In the genomic region with DNA sequence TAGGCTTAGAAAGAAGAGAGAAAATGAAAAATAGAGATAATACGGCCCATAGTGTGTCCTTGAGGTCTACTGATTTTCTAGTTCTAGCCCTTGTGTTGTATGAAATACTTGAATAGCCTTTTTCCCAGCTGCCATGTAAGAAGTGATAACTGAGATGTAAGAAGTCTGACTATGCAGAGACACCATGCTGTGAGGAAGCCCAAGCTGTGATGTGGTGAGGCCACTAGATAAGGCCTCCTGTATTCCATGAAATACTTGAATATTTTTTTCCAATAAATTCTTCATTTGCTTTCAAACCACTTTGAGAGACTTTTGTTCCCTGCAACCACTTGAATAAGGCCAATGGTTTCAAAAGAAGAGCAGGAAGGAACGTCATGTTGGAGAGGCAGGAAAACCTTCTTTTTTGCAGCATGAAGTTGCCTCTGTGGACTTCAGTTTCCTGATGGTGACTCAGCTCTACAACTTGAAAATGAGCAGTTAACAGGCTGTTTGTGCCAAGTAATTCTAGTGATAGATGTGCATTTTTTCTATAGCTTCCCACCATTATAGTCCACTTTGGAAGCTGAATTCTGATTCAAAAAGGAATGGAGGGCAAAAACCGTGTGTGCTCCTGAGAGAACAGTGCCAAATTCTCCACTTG, we compare ENCODE assay signal across 14 cellular contexts. TPM values are rescaled to one million over a fixed set of nuclear protein-coding genes. Genes with fewer than 3 reads are reported as not detected.
"Had no signal": no experiment of that assay in that cellular context is flagged by ENCODE, and none has a peak within 500 bp of the region (broad histone marks: within the 10 kb centered on the region; RNA-seq: fewer than 3 reads in every experiment).

No MANE protein-coding gene starts in this region.

- H3K27ac Mint-ChIP-seq: activated B cell treated with CpG ODN at 0.5 μM for 24 hours; activated naive CD4-positive, alpha-beta T cell treated with anti-CD3 and anti-CD28 coated beads, Interleukin-2, amount 50 U/mL, for 24 hours; activated T-helper 2 cell treated with anti-CD3 and anti-CD28 coated beads, Interferon-gamma antibody, Interleukin-2, Interleukin-4, amounts not matched to agents 10 μg/mL and 5 μg/mL and 100 μg/mL, durations not matched to agents 14 hours and 24 hours and 36 hours; naive thymus-derived CD4-positive, alpha-beta T cell; T-helper 17 cell had no signal

- ATAC-seq: naive thymus-derived CD4-positive, alpha-beta T cell; T-helper 17 cell had no signal

- H3K4me3 Mint-ChIP-seq: activated B cell treated with CpG ODN at 0.5 μM for 24 hours; activated naive CD4-positive, alpha-beta T cell treated with anti-CD3 and anti-CD28 coated beads, Interleukin-2, amount 50 U/mL, for 24 hours; naive thymus-derived CD4-positive, alpha-beta T cell; T-helper 17 cell had no signal

- H3K4me3 ChIP-seq: lung, stomach had no signal

- DNase-seq: activated B cell treated with CpG ODN at 0.5 μM for 24 hours; activated CD4-positive, alpha-beta T cell treated with anti-CD3 and anti-CD28 coated beads, Interleukin-2, amount 50 U/mL, for 1 hour; amniotic stem cell; effector CD4-positive, alpha-beta T cell; hippocampal formation; naive thymus-derived CD4-positive, alpha-beta T cell; stimulated activated CD4-positive, alpha-beta T cell treated with anti-CD3 and anti-CD28 coated beads, Interleukin-15, amount 100 ng/mL, for 24 hours; stimulated activated CD4-positive, alpha-beta T cell treated with anti-CD3 and anti-CD28 coated beads, Interleukin-4, amount 100 ng/mL, for 4 hours; stomach; T-helper 17 cell had no signal

- H3K36me3 ChIP-seq: stomach had no signal

- H3K27me3 ChIP-seq: stomach had no signal

- H3K9me3 Mint-ChIP-seq: activated naive CD4-positive, alpha-beta T cell treated with anti-CD3 and anti-CD28 coated beads, Interleukin-2, amount 50 U/mL, for 24 hours had no signal

- H3K27ac ChIP-seq: stomach had no signal

RNA-seq across cellular contexts. Expression of gene FAM9C, which starts 25.5 kb away (rescaled TPM):
- total RNA-seq: activated B cell treated with CpG ODN at 0.5 μM for 24 hours; activated T-helper 2 cell treated with anti-CD3 and anti-CD28 coated beads, Interferon-gamma antibody, Interleukin-2, Interleukin-4, amounts not matched to agents 10 μg/mL and 5 μg/mL and 100 μg/mL, durations not matched to agents 14 hours and 24 hours and 36 hours; chondrocyte; T-helper 17 cell had no signal
